In the genomic region with DNA sequence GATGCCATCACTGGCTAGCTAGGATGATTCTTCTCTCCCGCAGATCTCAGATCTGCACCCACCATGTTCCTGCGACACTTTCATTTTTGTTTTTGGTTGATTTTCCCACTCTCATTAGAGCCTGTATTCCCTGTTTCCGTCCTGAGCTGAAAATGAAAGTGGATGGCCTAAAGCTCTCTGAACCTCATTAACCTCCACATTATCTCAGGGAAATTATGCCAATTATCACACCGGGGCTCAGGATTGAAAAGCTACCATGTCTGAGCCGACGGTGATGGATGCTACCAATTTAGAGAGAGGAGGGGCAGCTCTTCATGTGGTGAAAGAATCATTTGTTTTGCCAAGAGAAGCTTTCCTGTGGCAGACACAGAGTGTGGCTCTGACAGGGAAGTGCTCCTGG, we compare ENCODE assay signal across 17 cellular contexts.
DNase-seq lines count a peak whose midpoint lies in the region; ATAC-seq lines count a peak whose summit lies in the region.
"Had no signal": no experiment of that assay in that cellular context is flagged by ENCODE, and none has a peak within 500 bp of the region (broad histone marks: within the 10 kb centered on the region; RNA-seq: fewer than 3 reads in every experiment).

No MANE protein-coding gene starts in this region.

- H3K27ac ChIP-seq in SJSA1 (peak overlapping the region; percentile 29), subcutaneous abdominal adipose tissue (ENCODE audit: low read depth, low read length) (no peak overlapping the region)
- H3K27ac ChIP-seq: A549, gastroesophageal sphincter, HL-60, VCaP had no signal

- H3K4me1 ChIP-seq in SJSA1 (replicated peaks) (peaks cover 35% of the 10 kb centered on the region), subcutaneous abdominal adipose tissue (ENCODE audit: control insufficient read depth in 5 of 5, insufficient read depth in 5 of 5, low read length in 5 of 5) (peaks cover 0 to 5% (median 0%) of the 10 kb centered on the region in 5 donors)
- H3K4me1 ChIP-seq: A549, gastroesophageal sphincter had no signal

- H3K27me3 ChIP-seq in SJSA1 (replicated peaks) (no peaks in the 10 kb centered on the region), subcutaneous abdominal adipose tissue (ENCODE audit: control insufficient read depth in 5 of 5, insufficient read depth in 4 of 5, low read length in 5 of 5) (no peaks in the 10 kb centered on the region)
- H3K27me3 ChIP-seq: gastroesophageal sphincter had no signal

- ATAC-seq in activated naive CD8-positive, alpha-beta T cell treated with anti-CD3 and anti-CD28 coated beads, Interleukin-2, amount 50 U/mL, for 24 hours, result no peak
- ATAC-seq: A549; effector memory CD8-positive, alpha-beta T cell; gastroesophageal sphincter had no signal

- H3K9ac ChIP-seq in subcutaneous abdominal adipose tissue (ENCODE audit: low read length in 5 of 5), result peak overlapping the region in 1 of 5 donors; percentile 8

- H3K9me3 ChIP-seq in SJSA1 (replicated peaks) (no peaks in the 10 kb centered on the region), subcutaneous abdominal adipose tissue (ENCODE audit: control insufficient read depth in 5 of 5, low read length in 5 of 5) (peaks cover 0 to 6% (median 3%) of the 10 kb centered on the region in 5 donors)
- H3K9me3 ChIP-seq: A549 had no signal

- peak; percentile 45 for DNase-seq in NCI-H82 (lab: John Stamatoyannopoulos, UW)
- DNase-seq in NCI-H82 treated with DMSO at 0.1 percent for 48 hours (lab: John Stamatoyannopoulos, UW; ENCODE audit: unreplicated experiment), result no peak
- DNase-seq in SJSA1 (ENCODE audit: low read depth in 1 of 2, low spot score in 2 of 2), result peak in 1 of 2 experiments; percentile 41
- DNase-seq in medulla oblongata (ENCODE audit: extremely low spot score), result peak; percentile 30
- DNase-seq in 8988T, result no peak
- no peak for DNase-seq in activated naive CD8-positive, alpha-beta T cell treated with anti-CD3 and anti-CD28 coated beads, Interleukin-2, amount 50 U/mL, for 24 hours
- DNase-seq in midbrain (lab: John Stamatoyannopoulos, UW), result no peak
- DNase-seq: activated naive CD4-positive, alpha-beta T cell; Calu3; effector memory CD8-positive, alpha-beta T cell; HCEC 1CT had no signal

- H3K27me3 Mint-ChIP-seq in activated naive CD8-positive, alpha-beta T cell treated with anti-CD3 and anti-CD28 coated beads, Interleukin-2, amount 50 U/mL, for 24 hours, result no peaks in the 10 kb centered on the region
- H3K27me3 Mint-ChIP-seq: effector memory CD8-positive, alpha-beta T cell; stimulated activated naive CD8-positive, alpha-beta T cell treated with anti-CD3 and anti-CD28 coated beads, Interleukin-15, Interleukin-2, amounts not matched to agents 100 ng/mL and 50 ng/mL, for 24 hours had no signal

- no peaks in the 10 kb centered on the region for H3K4me1 Mint-ChIP-seq in activated naive CD8-positive, alpha-beta T cell treated with anti-CD3 and anti-CD28 coated beads, Interleukin-2, amount 50 U/mL, for 24 hours

- H3K36me3 Mint-ChIP-seq in activated naive CD8-positive, alpha-beta T cell treated with anti-CD3 and anti-CD28 coated beads, Interleukin-2, amount 50 U/mL, for 24 hours (ENCODE audit: low read depth), result no peaks in the 10 kb centered on the region

- no peak overlapping the region for H3K4me3 Mint-ChIP-seq in activated naive CD8-positive, alpha-beta T cell treated with anti-CD3 and anti-CD28 coated beads, Interleukin-2, amount 50 U/mL, for 24 hours
- H3K4me3 Mint-ChIP-seq: effector memory CD8-positive, alpha-beta T cell; stimulated activated naive CD8-positive, alpha-beta T cell treated with anti-CD3 and anti-CD28 coated beads, Interleukin-15, Interleukin-2, amounts not matched to agents 100 ng/mL and 50 ng/mL, for 24 hours had no signal

- H3K9me3 Mint-ChIP-seq in activated naive CD8-positive, alpha-beta T cell treated with anti-CD3 and anti-CD28 coated beads, Interleukin-2, amount 50 U/mL, for 24 hours, result peaks cover 7% of the 10 kb centered on the region

- no peak overlapping the region for H3K27ac Mint-ChIP-seq in activated naive CD8-positive, alpha-beta T cell treated with anti-CD3 and anti-CD28 coated beads, Interleukin-2, amount 50 U/mL, for 24 hours
- H3K27ac Mint-ChIP-seq: effector memory CD8-positive, alpha-beta T cell; stimulated activated naive CD8-positive, alpha-beta T cell treated with anti-CD3 and anti-CD28 coated beads, Interleukin-15, Interleukin-2, amounts not matched to agents 100 ng/mL and 50 ng/mL, for 24 hours had no signal

- H3K36me3 ChIP-seq in SJSA1, result no peaks in the 10 kb centered on the region
- H3K36me3 ChIP-seq in subcutaneous abdominal adipose tissue (ENCODE audit: control insufficient read depth in 5 of 5, insufficient read depth in 5 of 5, low read length in 5 of 5), result no peaks in the 10 kb centered on the region
- H3K36me3 ChIP-seq: gastroesophageal sphincter had no signal

- H3K4me3 ChIP-seq in SJSA1 (peak overlapping the region; percentile 2; the same call in 1 of the 2 replicates), subcutaneous abdominal adipose tissue (ENCODE audit: low read depth in 1 of 5, low read length in 5 of 5) (peak overlapping the region in 4 of 5 donors; percentile 2 to 50 (median 20))
- H3K4me3 ChIP-seq: A549, gastroesophageal sphincter had no signal

Comparison
In these comparisons a context has a peak if more than half of its experiments do, and no peak if none do; other contexts are left out.
1. DNase-seq: peak in NCI-H82 (single experiment) and medulla oblongata (single experiment); none in NCI-H82 treated with DMSO at 0.1 percent for 48 hours (single experiment), 8988T (single experiment), activated naive CD8-positive, alpha-beta T cell treated with anti-CD3 and anti-CD28 coated beads, Interleukin-2, amount 50 U/mL, for 24 hours (single experiment) and midbrain (single experiment).